ENCODE assay signal across 8 cellular contexts in genomic region chr12:12718382-12718761, GRCh38. TPM values are rescaled to one million over a fixed set of nuclear protein-coding genes. Genes with fewer than 3 reads are reported as not detected.
DNase-seq lines count a peak whose midpoint lies in the region; ATAC-seq and TF ChIP-seq lines count a peak whose summit lies in the region.

No MANE protein-coding gene starts in this region.

- no peaks in the 10 kb centered on the region for H3K9me2 ChIP-seq in SK-N-SH

- intact Hi-C loops in activated CD4-positive, alpha-beta memory T cell treated with anti-CD3 and anti-CD28 coated beads for 36 hours (cut with micrococcal nuclease), result loop anchor here (5.0 kb wide), 2 partner anchors 216 to 711 kb away; no protein-coding TSS in a partner anchor

- H3K36me3 Mint-ChIP-seq in activated CD4-positive, alpha-beta memory T cell treated with anti-CD3 and anti-CD28 coated beads for 36 hours, result peaks cover 62% of the 10 kb centered on the region

- peak overlapping the region; percentile 98 for H3K4me3 Mint-ChIP-seq in activated CD4-positive, alpha-beta memory T cell treated with anti-CD3 and anti-CD28 coated beads for 36 hours

- H3K4me3 ChIP-seq in SK-N-SH (ENCODE audit: low read depth in 2 of 2, low read length in 1 of 2) (peak overlapping the region; percentile 67 to 81), iPS DF 6.9 (ENCODE audit: low read length) (peak overlapping the region; percentile 49; the same call in 1 of the 2 replicates)

- CTCF ChIA-PET in SK-N-SH (lab: Yijun Ruan, JAX), result interaction anchor here (0.7 to 2.7 kb wide), 5 partner anchors 19 to 361 kb away, joined by 3 to 15 read pairs (median 3); partner anchors contain the start of gene BORCS5
- CTCF ChIA-PET in activated CD4-positive, alpha-beta memory T cell treated with anti-CD3 and anti-CD28 coated beads for 36 hours (lab: Charles Lee), result interaction anchor here (0.8 to 3.2 kb wide), 4 partner anchors 13 to 341 kb away, joined by 4 to 20 read pairs (median 4); no protein-coding TSS in a partner anchor

- TF ChIP-seq CTCF in SK-N-SH (IDR thresholded peaks at IDR 0.05), result no peak

- no peaks in the 10 kb centered on the region for H3K9me3 ChIP-seq in SK-N-SH
- no peaks in the 10 kb centered on the region for H3K9me3 ChIP-seq in iPS DF 6.9 (ENCODE audit: control insufficient read depth, insufficient read depth, low read length)

- peaks cover 11% of the 10 kb centered on the region; the same call in 1 of the 2 replicates for H4K20me1 ChIP-seq in SK-N-SH (ENCODE audit: insufficient read depth)

- H3F3A ChIP-seq in SK-N-SH (replicated peaks; ENCODE audit: insufficient read depth), result peaks cover 21% of the 10 kb centered on the region

- peaks cover 29 to 37% of the 10 kb centered on the region in 2 experiments; a peak in 3 of 4 replicates for H3K4me1 ChIP-seq in SK-N-SH (ENCODE audit: control insufficient read depth in 1 of 2, insufficient read depth in 2 of 2, low read depth in 1 of 2, low read length in 1 of 2)
- peaks cover 4% of the 10 kb centered on the region; the same call in 1 of the 2 replicates for H3K4me1 ChIP-seq in iPS DF 6.9 (ENCODE audit: control insufficient read depth, insufficient read depth, low read length)

- ATAC-seq in SK-N-SH treated with all-trans-retinoic acid at 6 μM for 48 hours (no peak), HG02759 (IDR thresholded peaks at IDR 0.05; ENCODE audit: unreplicated experiment) (no peak)
- ATAC-seq in stimulated activated naive CD8-positive, alpha-beta T cell treated with anti-CD3 and anti-CD28 coated beads, Interleukin-15, Interleukin-2, amounts not matched to agents 100 U/mL and 50 U/mL, for 24 hours, result no peak

- peaks cover 62% of the 10 kb centered on the region for H3K79me2 ChIP-seq in SK-N-SH (ENCODE audit: insufficient read depth)

- H3K4me2 ChIP-seq in SK-N-SH, result peak overlapping the region; percentile 99

- H2AFZ ChIP-seq in SK-N-SH (ENCODE audit: low read depth), result no peak overlapping the region

- no peaks in the 10 kb centered on the region for H3K27me3 ChIP-seq in SK-N-SH (ENCODE audit: insufficient read depth)
- no peaks in the 10 kb centered on the region for H3K27me3 ChIP-seq in iPS DF 6.9 (ENCODE audit: control insufficient read depth, insufficient read depth, low read length)

- POLR2A ChIA-PET in SK-N-SH (lab: Yijun Ruan, JAX), result interaction anchor here (0.6 to 1.2 kb wide), 4 partner anchors 69 to 368 kb away, joined by 3 read pairs; partner anchors contain the start of gene MANSC1
- POLR2A ChIA-PET in activated CD4-positive, alpha-beta memory T cell treated with anti-CD3 and anti-CD28 coated beads for 36 hours (lab: Charles Lee), result interaction anchor here (0.7 to 7.3 kb wide), 9 partner anchors 7 to 361 kb away, joined by 3 to 135 read pairs (median 8); partner anchors contain the start of genes BORCS5 and GPR19

- peaks cover 40% of the 10 kb centered on the region for H3K4me1 Mint-ChIP-seq in activated CD4-positive, alpha-beta memory T cell treated with anti-CD3 and anti-CD28 coated beads for 36 hours (ENCODE audit: low read depth)

- no peak for TF ChIP-seq RAD21 in SK-N-SH (IDR thresholded peaks at IDR 0.05; ENCODE audit: low read length)

- no peaks in the 10 kb centered on the region for H3K9me3 Mint-ChIP-seq in activated CD4-positive, alpha-beta memory T cell treated with anti-CD3 and anti-CD28 coated beads for 36 hours

- H3K27me3 Mint-ChIP-seq in activated CD4-positive, alpha-beta memory T cell treated with anti-CD3 and anti-CD28 coated beads for 36 hours, result no peaks in the 10 kb centered on the region

- H3K9ac ChIP-seq in SK-N-SH, result peak overlapping the region; percentile 99

- no peak for TF ChIP-seq EP300 in SK-N-SH (IDR thresholded peaks at IDR 0.05; ENCODE audit: borderline replicate concordance in 1 of 2, low read depth in 1 of 2, low read length in 1 of 2)

- peak overlapping the region; percentile 98 for H3K27ac Mint-ChIP-seq in activated CD4-positive, alpha-beta memory T cell treated with anti-CD3 and anti-CD28 coated beads for 36 hours

- H3K27ac ChIP-seq in SK-N-SH (ENCODE audit: low read depth in 2 of 2, low read length in 1 of 2) (peak overlapping the region; percentile 94 to 98), iPS DF 6.9 (ENCODE audit: low read length) (no peak overlapping the region)

- DNase-seq in SK-N-SH (no peak), iPS DF 6.9 (ENCODE audit: low read depth, low spot score) (no peak), T-helper 9 cell (no peak), germinal center (ENCODE audit: low spot score) (no peak)
- no peak for DNase-seq in activated CD4-positive, alpha-beta memory T cell treated with anti-CD3 and anti-CD28 coated beads for 36 hours
- peak; percentile 30 for DNase-seq in stimulated activated naive CD8-positive, alpha-beta T cell treated with anti-CD3 and anti-CD28 coated beads, Interleukin-15, Interleukin-2, amounts not matched to agents 100 U/mL and 50 U/mL, for 24 hours

- 3% methylated on average over 9 of the region's 9 CpGs for WGBS in SK-N-SH (ENCODE audit: low lambda C conversion rate)
- no CpG with 5 or more reads among the region's 9 CpGs for WGBS in iPS DF 6.9 (ENCODE audit: insufficient coverage, insufficient read length)

- peaks cover 35 to 40% of the 10 kb centered on the region in 2 experiments for H3K36me3 ChIP-seq in SK-N-SH (replicated peaks in 1 of 2; ENCODE audit: control insufficient read depth in 1 of 2, insufficient read depth in 2 of 2, low read length in 1 of 2)
- H3K36me3 ChIP-seq in iPS DF 6.9 (ENCODE audit: control insufficient read depth, insufficient read depth, low read length), result no peaks in the 10 kb centered on the region

TF ChIP-seq in SK-N-SH, 30 proteins besides CTCF, POLR2A, EP300 and RAD21:
- TF ChIP-seq POLR2AphosphoS5 (IDR thresholded peaks at IDR 0.05; ENCODE audit: low read depth, low read length) (0 out of 2 replicates have a peak, but pooled peaks have one; percentile 4), GABPA (IDR thresholded peaks at IDR 0.05; ENCODE audit: low read depth) (no peak), TCF12 (IDR thresholded peaks at IDR 0.05) (no peak)

TF ChIP-seq in SK-N-SH treated with all-trans-retinoic acid at 6 μM for 48 hours, 23 proteins besides CTCF, POLR2A, EP300 and RAD21 (continues in another document):
- TF ChIP-seq GLIS3 (CRISPR knock-in tag; IDR thresholded peaks at IDR 0.05) (no peak), SNAI2 (CRISPR knock-in tag; IDR thresholded peaks at IDR 0.05) (no peak), CSDC2 (CRISPR knock-in tag; IDR thresholded peaks at IDR 0.05) (no peak), PPARA (CRISPR knock-in tag; IDR thresholded peaks at IDR 0.05; ENCODE audit: borderline replicate concordance) (no peak), ZNF70 (CRISPR knock-in tag; IDR thresholded peaks at IDR 0.05) (no peak), POU6F1 (CRISPR knock-in tag; IDR thresholded peaks at IDR 0.05; ENCODE audit: borderline replicate concordance, low read depth) (no peak), ARNTL (CRISPR knock-in tag; IDR thresholded peaks at IDR 0.05; ENCODE audit: borderline replicate concordance, low read depth) (no peak), PATZ1 (CRISPR knock-in tag; IDR thresholded peaks at IDR 0.05; ENCODE audit: borderline replicate concordance) (no peak)

RNA-seq across cellular contexts. Expression of gene CDKN1B, which starts 1.2 kb away (rescaled TPM):
- polyA plus RNA-seq in SK-N-SH (2012; rRNA removed), result 6.8 and 9.2 TPM in 2 replicates
- 6.9 and 8.8 TPM in 2 replicates for polyA plus RNA-seq in SK-N-SH (2012; cell fraction: cytosol; rRNA removed)
- polyA plus RNA-seq in SK-N-SH (2012; cell fraction: nucleus; rRNA removed), result 7.4 and 8.4 TPM in 2 replicates
- total RNA-seq in activated CD4-positive, alpha-beta memory T cell treated with anti-CD3 and anti-CD28 coated beads for 36 hours, result 10 to 100 TPM; 52.4 to 52.8 TPM

RNA-seq across cellular contexts. Expression of gene GPR19, which starts 22.4 kb away (rescaled TPM):
- polyA plus RNA-seq in SK-N-SH (2012; rRNA removed), result 0.41 and 0.55 TPM in 2 replicates
- polyA plus RNA-seq in SK-N-SH (2012; cell fraction: cytosol; rRNA removed), result 0.37 and 0.39 TPM in 2 replicates
- polyA plus RNA-seq in SK-N-SH (2012; cell fraction: nucleus; rRNA removed), result 0.23 and 0.66 TPM in 2 replicates
- 10 to 100 TPM; 23.1 to 24.5 TPM for total RNA-seq in activated CD4-positive, alpha-beta memory T cell treated with anti-CD3 and anti-CD28 coated beads for 36 hours
